ENCODE assay signal across 13 cellular contexts in genomic region chr2:211468881-211469280, GRCh38.
"Had no signal": no experiment of that assay in that cellular context is flagged by ENCODE, and none has a peak within 500 bp of the region (broad histone marks: within the 10 kb centered on the region; RNA-seq: fewer than 3 reads in every experiment).

No MANE protein-coding gene starts in this region.

- H3K27me3 Mint-ChIP-seq: activated CD4-positive, alpha-beta memory T cell treated with anti-CD3 and anti-CD28 coated beads for 36 hours; activated naive CD8-positive, alpha-beta T cell; memory B cell had no signal

- H3K36me3 Mint-ChIP-seq: activated CD4-positive, alpha-beta memory T cell treated with anti-CD3 and anti-CD28 coated beads for 36 hours; activated naive CD8-positive, alpha-beta T cell; memory B cell had no signal

- H3K36me3 ChIP-seq: esophagus muscularis mucosa, left ventricle myocardium inferior, pancreas, tibial artery, uterus had no signal

- ATAC-seq: pancreas had no signal

- H3K27me3 ChIP-seq: esophagus muscularis mucosa, pancreas, tibial artery, uterus had no signal

- H3K4me3 ChIP-seq: esophagus muscularis mucosa, left ventricle myocardium inferior, pancreas, skin epidermis, tibial artery, uterus had no signal

- H3K4me1 ChIP-seq: esophagus muscularis mucosa, left ventricle myocardium inferior, pancreas, tibial artery, uterus had no signal

- H3K9me3 ChIP-seq: esophagus muscularis mucosa, left ventricle myocardium inferior, pancreas, uterus had no signal

- H3K27ac Mint-ChIP-seq: activated CD4-positive, alpha-beta memory T cell treated with anti-CD3 and anti-CD28 coated beads for 36 hours; activated naive CD8-positive, alpha-beta T cell; memory B cell had no signal

- H3K4me3 Mint-ChIP-seq: activated CD4-positive, alpha-beta memory T cell treated with anti-CD3 and anti-CD28 coated beads for 36 hours; activated naive CD8-positive, alpha-beta T cell; memory B cell; nephron had no signal

- H3K4me1 Mint-ChIP-seq: memory B cell had no signal

- H3K27ac ChIP-seq: esophagus muscularis mucosa, left ventricle myocardium inferior, pancreas, skin epidermis, tibial artery, uterus had no signal

- H3K9me3 Mint-ChIP-seq: activated CD4-positive, alpha-beta memory T cell treated with anti-CD3 and anti-CD28 coated beads for 36 hours had no signal

- DNase-seq: activated CD4-positive, alpha-beta memory T cell treated with anti-CD3 and anti-CD28 coated beads for 36 hours; activated gamma-delta T cell; activated T-cell treated with anti-CD3 and anti-CD28 coated beads, Interleukin-2, amount 50 U/mL, for 48 hours; left ventricle myocardium inferior; pancreas; T1000; tibial artery; uterus had no signal
